Comparison of ENCODE assay signal across 28 cellular contexts in the genomic region with DNA sequence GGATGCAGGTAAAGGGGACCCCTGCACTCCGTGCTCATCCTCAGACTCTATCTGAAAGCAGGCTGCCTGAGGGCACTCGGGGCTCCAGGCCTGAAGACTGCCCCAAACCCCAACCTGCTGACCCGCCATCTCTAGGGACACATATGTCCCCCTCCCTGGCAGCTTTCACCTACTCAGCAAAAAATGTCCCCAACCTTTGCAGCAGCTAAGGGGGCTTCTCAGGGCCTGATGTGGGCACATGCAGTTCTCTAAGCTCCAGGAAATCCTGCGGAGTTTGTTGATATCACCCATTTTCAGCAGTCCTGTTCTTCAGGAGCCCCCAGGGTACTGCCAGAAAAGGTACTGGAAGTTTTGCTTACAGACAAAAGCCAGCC.
"Had no signal": no experiment of that assay in that cellular context is flagged by ENCODE, and none has a peak within 500 bp of the region (broad histone marks: within the 10 kb centered on the region; RNA-seq: fewer than 3 reads in every experiment).

No MANE protein-coding gene starts in this region.

- H3K9me3 ChIP-seq: MG63 had no signal

- H3K9me3 Mint-ChIP-seq: activated B cell treated with CpG ODN at 0.5 μM for 24 hours; activated CD4-positive, alpha-beta T cell treated with anti-CD3 and anti-CD28 coated beads, Interleukin-2, amount 10 ng/mL, durations not matched to agents 24 days and 14 days; activated naive CD4-positive, alpha-beta T cell treated with anti-CD3 and anti-CD28 coated beads for 36 hours; activated T-helper 17 cell treated with anti-CD3 and anti-CD28 coated beads, Interleukin-2, amount 50 U/mL, for 72 hours; brain; T-cell had no signal

- H3K27me3 Mint-ChIP-seq: activated B cell treated with CpG ODN at 0.5 μM for 24 hours; activated CD4-positive, alpha-beta T cell treated with anti-CD3 and anti-CD28 coated beads, Interleukin-2, amount 10 ng/mL, durations not matched to agents 24 days and 14 days; activated naive CD8-positive, alpha-beta T cell; activated T-helper 17 cell treated with anti-CD3 and anti-CD28 coated beads, Interleukin-2, amount 50 U/mL, for 72 hours; T-cell had no signal

- H3K27ac Mint-ChIP-seq: activated B cell treated with CpG ODN at 0.5 μM for 24 hours; activated CD4-positive, alpha-beta T cell treated with anti-CD3 and anti-CD28 coated beads, Interleukin-2, amount 10 ng/mL, durations not matched to agents 24 days and 14 days; activated naive CD4-positive, alpha-beta T cell treated with anti-CD3 and anti-CD28 coated beads for 36 hours; activated naive CD8-positive, alpha-beta T cell; activated T-helper 17 cell treated with anti-CD3 and anti-CD28 coated beads, Interleukin-2, amount 50 U/mL, for 72 hours; T-cell had no signal

- FAIRE-seq: astrocyte, RCC 7860, TTC549 had no signal

- ATAC-seq: activated T-helper 17 cell treated with anti-CD3 and anti-CD28 coated beads, Interleukin-2, amount 50 U/mL, for 72 hours; PC-3; T-cell had no signal

- H3K27me3 ChIP-seq: cardiac muscle cell, MG63 had no signal

- H3K27ac ChIP-seq: cardiac muscle cell had no signal

- DNase-seq: activated B cell treated with CpG ODN at 0.5 μM for 24 hours; activated CD4-positive, alpha-beta T cell treated with anti-CD3 and anti-CD28 coated beads for 1 hour; activated CD4-positive, alpha-beta T cell treated with anti-CD3 and anti-CD28 coated beads, Interleukin-2, amount 10 ng/mL, durations not matched to agents 24 days and 14 days; activated CD4-positive, alpha-beta T cell treated with anti-CD3 and anti-CD28 coated beads, Interleukin-2, amount 50 U/mL, for 48 hours; activated CD8-positive, alpha-beta memory T cell treated with anti-CD3 and anti-CD28 coated beads for 24 hours; activated gamma-delta T cell; activated naive CD4-positive, alpha-beta T cell treated with anti-CD3 and anti-CD28 coated beads for 36 hours; activated T-cell treated with anti-CD3 and anti-CD28 coated beads for 4 hours; amygdala; MG63; NCI-H1105; NCI-H1436; NCI-H1694 treated with DMSO at 0.1 percent for 48 hours; NCI-H2029 treated with DMSO at 0.1 percent for 48 hours; NCI-H510A; NK-92 treated with Interleukin-12 subunit alpha and Interleukin-12 subunit beta, amount 100 ng/mL, for 24 hours; PC-3; SHP77 treated with DMSO at 0.1 percent for 48 hours; T-cell; T-helper 2 cell; T1000 had no signal

- H3K4me3 Mint-ChIP-seq: activated B cell treated with CpG ODN at 0.5 μM for 24 hours; activated CD4-positive, alpha-beta T cell treated with anti-CD3 and anti-CD28 coated beads, Interleukin-2, amount 10 ng/mL, durations not matched to agents 24 days and 14 days; activated naive CD4-positive, alpha-beta T cell treated with anti-CD3 and anti-CD28 coated beads for 36 hours; activated naive CD8-positive, alpha-beta T cell; activated T-helper 17 cell treated with anti-CD3 and anti-CD28 coated beads, Interleukin-2, amount 50 U/mL, for 72 hours; T-cell had no signal

- H3K4me3 ChIP-seq: cardiac muscle cell, MG63 had no signal
